In the genomic region with DNA sequence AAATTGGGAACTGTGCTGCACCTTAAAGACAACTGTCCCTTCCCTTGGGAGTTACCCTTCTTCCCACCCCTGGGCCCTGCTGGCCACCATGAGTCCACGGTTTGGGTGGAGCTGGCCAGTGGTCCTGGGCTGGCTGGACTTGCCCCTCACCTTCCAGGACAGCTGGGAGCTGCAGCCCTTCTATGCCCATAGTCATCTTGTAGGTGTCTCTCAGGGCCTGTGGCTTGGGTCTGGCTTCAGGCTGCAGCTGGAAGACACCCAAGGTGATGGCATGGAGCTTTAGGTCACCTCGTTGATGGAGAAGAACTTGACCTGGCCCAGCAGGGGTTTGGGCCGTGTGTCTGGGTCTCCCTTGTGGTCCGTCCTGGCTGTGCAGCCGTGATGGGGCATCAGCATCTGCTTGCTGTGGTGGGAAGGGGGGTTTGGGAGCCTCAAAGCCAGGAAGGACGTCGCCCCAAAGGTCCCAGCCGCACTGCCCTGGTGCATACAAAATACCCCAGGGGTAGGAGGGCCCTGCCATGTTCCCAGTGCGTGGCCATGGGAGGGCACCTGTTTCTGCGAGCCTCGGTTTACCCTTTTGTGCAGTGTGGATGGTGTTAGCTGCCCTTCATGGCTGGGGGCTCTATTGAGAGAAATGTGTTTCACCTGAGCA, we compare ENCODE assay signal across 16 cellular contexts. TPM values are rescaled to one million over a fixed set of nuclear protein-coding genes. Genes with fewer than 3 reads are reported as not detected.
DNase-seq lines count a peak whose midpoint lies in the region; ATAC-seq, FAIRE-seq and TF ChIP-seq lines count a peak whose summit lies in the region.
"Had no signal": no experiment of that assay in that cellular context is flagged by ENCODE, and none has a peak within 500 bp of the region (broad histone marks: within the 10 kb centered on the region; RNA-seq: fewer than 3 reads in every experiment).

No MANE protein-coding gene starts in this region.

- no TSS peak for BruUV-seq in Calu3 (replicated peaks; lab: Mats Ljungman, UMichigan)

- no peaks in the 10 kb centered on the region for H3K27me3 ChIP-seq in body of pancreas
- H3K27me3 ChIP-seq in pancreas: no peaks in the 10 kb centered on the region
- no peaks in the 10 kb centered on the region for H3K27me3 ChIP-seq in breast epithelium

- CTCF ChIA-PET in Calu3 (lab: Charles Lee): interaction anchor here (0.5 to 1.2 kb wide), 2 partner anchors 110 to 111 kb away, joined by 6 to 11 read pairs; no protein-coding TSS in a partner anchor
- CTCF ChIA-PET in activated CD8-positive, alpha-beta T cell treated with anti-CD3 and anti-CD28 coated beads, Interleukin-2, amount 10 ng/mL, durations not matched to agents 7 days and 5 days (lab: Charles Lee): interaction anchor here (0.7 kb wide), 1 partner anchor 85 kb away, joined by 3 read pairs; no protein-coding TSS in a partner anchor

- no peaks in the 10 kb centered on the region for H3K9me3 Mint-ChIP-seq in Calu3 (ENCODE audit: low read depth, unreplicated experiment)
- no peaks in the 10 kb centered on the region for H3K9me3 Mint-ChIP-seq in activated CD8-positive, alpha-beta T cell treated with anti-CD3 and anti-CD28 coated beads, Interleukin-2, amount 10 ng/mL, durations not matched to agents 7 days and 5 days (ENCODE audit: insufficient read depth)

- no peaks in the 10 kb centered on the region for H3K9me3 ChIP-seq in body of pancreas
- H3K9me3 ChIP-seq in pancreas: no peaks in the 10 kb centered on the region
- no peaks in the 10 kb centered on the region for H3K9me3 ChIP-seq in breast epithelium

- H3K4me1 Mint-ChIP-seq in Calu3 (ENCODE audit: low read depth, unreplicated experiment): peaks cover 58% of the 10 kb centered on the region
- no peaks in the 10 kb centered on the region for H3K4me1 Mint-ChIP-seq in activated CD8-positive, alpha-beta T cell treated with anti-CD3 and anti-CD28 coated beads, Interleukin-2, amount 10 ng/mL, durations not matched to agents 7 days and 5 days (ENCODE audit: low read depth)
- H3K4me1 Mint-ChIP-seq: CD4-positive, CD25-positive, alpha-beta regulatory T cell had no signal

- no peak overlapping the region for H3K27ac Mint-ChIP-seq in Calu3 (ENCODE audit: unreplicated experiment)
- H3K27ac Mint-ChIP-seq in activated CD8-positive, alpha-beta T cell treated with anti-CD3 and anti-CD28 coated beads, Interleukin-2, amount 10 ng/mL, durations not matched to agents 7 days and 5 days: no peak overlapping the region
- H3K27ac Mint-ChIP-seq: CD4-positive, CD25-positive, alpha-beta regulatory T cell had no signal

- H3K36me3 Mint-ChIP-seq in Calu3 (ENCODE audit: insufficient read depth, unreplicated experiment): peaks cover 4% of the 10 kb centered on the region
- no peaks in the 10 kb centered on the region for H3K36me3 Mint-ChIP-seq in activated CD8-positive, alpha-beta T cell treated with anti-CD3 and anti-CD28 coated beads, Interleukin-2, amount 10 ng/mL, durations not matched to agents 7 days and 5 days (ENCODE audit: low read depth)
- H3K36me3 Mint-ChIP-seq: CD4-positive, CD25-positive, alpha-beta regulatory T cell had no signal

- POLR2A ChIA-PET in activated CD8-positive, alpha-beta T cell treated with anti-CD3 and anti-CD28 coated beads, Interleukin-2, amount 10 ng/mL, durations not matched to agents 7 days and 5 days (lab: Charles Lee): no interaction called here

- TF ChIP-seq POLR2A in body of pancreas (IDR thresholded peaks at IDR 0.05) (no peak), breast epithelium (IDR thresholded peaks at IDR 0.05) (no peak)

- intact Hi-C loops in Calu3 (cut with micrococcal nuclease; ENCODE audit: unreplicated experiment) (no loop called here), body of pancreas (cut with DNase I) (no loop called here), left ventricle myocardium superior (cut with micrococcal nuclease) (no loop called here), pancreas (cut with DNase I) (no loop called here), breast epithelium (cut with DNase I; ENCODE audit: low total_unique reads) (no loop called here)

- H3K27me3 Mint-ChIP-seq in Calu3 (ENCODE audit: unreplicated experiment): no peaks in the 10 kb centered on the region
- peaks cover 10% of the 10 kb centered on the region for H3K27me3 Mint-ChIP-seq in activated CD8-positive, alpha-beta T cell treated with anti-CD3 and anti-CD28 coated beads, Interleukin-2, amount 10 ng/mL, durations not matched to agents 7 days and 5 days (ENCODE audit: low read depth)

- ATAC-seq in body of pancreas (no peak), left ventricle myocardium superior (no peak), pancreas (no peak)
- no peak for ATAC-seq in activated CD8-positive, alpha-beta T cell treated with anti-CD3 and anti-CD28 coated beads, Interleukin-2, amount 10 ng/mL, durations not matched to agents 7 days and 5 days
- ATAC-seq: K562, Panc1 had no signal

- FAIRE-seq in pancreas (lab: Jason Lieb, UNC) (no peak), urothelium cell line (lab: Jason Lieb, UNC) (no peak)
- FAIRE-seq: G401.6, K562 had no signal

- DNase-seq in Calu3: no peak
- no peak for DNase-seq in body of pancreas
- DNase-seq in left ventricle myocardium superior: peak; percentile 26
- peak in 2 of 6 donors; percentile 55 to 73 for DNase-seq in pancreas
- no peak for DNase-seq in NCI-H345 treated with DMSO at 0.1 percent for 48 hours (lab: John Stamatoyannopoulos, UW; ENCODE audit: unreplicated experiment)
- no peak for DNase-seq in breast epithelium (ENCODE audit: low spot score in 2 of 2)
- no peak for DNase-seq in activated CD8-positive, alpha-beta T cell treated with anti-CD3 and anti-CD28 coated beads, Interleukin-2, amount 10 ng/mL, durations not matched to agents 7 days and 5 days
- DNase-seq in urothelium cell line (ENCODE audit: low spot score): no peak
- DNase-seq: CD4-positive, CD25-positive, alpha-beta regulatory T cell; GM23248; NCI-H1694; NCI-H446 had no signal

- H3K27ac ChIP-seq in body of pancreas: peak overlapping the region; percentile 28 to 90 (median 60)
- H3K27ac ChIP-seq in pancreas: peak overlapping the region in 3 of 4 donors; percentile 53 to 77 (median 65)
- H3K27ac ChIP-seq in breast epithelium: peak overlapping the region in 1 of 2 donors; percentile 2
- H3K27ac ChIP-seq: GM23248, HL-60 had no signal

- WGBS in body of pancreas, 2 donors: 46 to 59% methylated on average over 10 to 11 of the region's 11 CpGs
- 43 to 44% methylated on average over 11 of the region's 11 CpGs for WGBS in pancreas, 2 donors

- H3K36me3 ChIP-seq in body of pancreas (replicated peaks in 1 of 2; ENCODE audit: insufficient read depth in 1 of 2, low read depth in 2 of 2) (no peaks in the 10 kb centered on the region), pancreas (no peaks in the 10 kb centered on the region), breast epithelium (no peaks in the 10 kb centered on the region)

- H3K4me1 ChIP-seq in body of pancreas (peaks cover 91% of the 10 kb centered on the region), pancreas (peaks cover 51 to 62% (median 53%) of the 10 kb centered on the region in 3 donors), breast epithelium (no peaks in the 10 kb centered on the region)

- no peak for TF ChIP-seq CTCF in Calu3 (IDR thresholded peaks at IDR 0.05; ENCODE audit: unreplicated experiment)
- TF ChIP-seq CTCF in body of pancreas (IDR thresholded peaks at IDR 0.05): no peak
- no peak for TF ChIP-seq CTCF in pancreas (IDR thresholded peaks at IDR 0.05)
- no peak for TF ChIP-seq CTCF in breast epithelium (IDR thresholded peaks at IDR 0.05)

- H3K4me3 ChIP-seq in body of pancreas: no peak overlapping the region
- H3K4me3 ChIP-seq in pancreas: no peak overlapping the region
- H3K4me3 ChIP-seq in breast epithelium: no peak overlapping the region
- H3K4me3 ChIP-seq: GM23248, K562 had no signal

- peak overlapping the region; percentile 19 for H3K4me3 Mint-ChIP-seq in Calu3 (ENCODE audit: low read depth, unreplicated experiment)
- no peak overlapping the region for H3K4me3 Mint-ChIP-seq in activated CD8-positive, alpha-beta T cell treated with anti-CD3 and anti-CD28 coated beads, Interleukin-2, amount 10 ng/mL, durations not matched to agents 7 days and 5 days
- H3K4me3 Mint-ChIP-seq: CD4-positive, CD25-positive, alpha-beta regulatory T cell had no signal

RNA-seq across cellular contexts. Expression of a gene that starts 8.9 kb away (rescaled TPM):
- total RNA-seq in Calu3 (2022): 81.2 and 85.7 TPM in 2 replicates
- total RNA-seq in body of pancreas: 100 to 1,000 TPM in 1 of 2 donors, 10 to 100 TPM in 1; 85.4 to 173 TPM
- 250 TPM for total RNA-seq in left ventricle myocardium superior
- 100 to 1,000 TPM in 1 of 6 donors, 10 to 100 TPM in 5; 53.5 to 114 (median 89.4) TPM for total RNA-seq in pancreas
- polyA plus RNA-seq in pancreas: 100 to 1,000 TPM in 1 of 2 donors, 10 to 100 TPM in 1; 77.4 to 121 TPM
- total RNA-seq in breast epithelium: 10 to 100 TPM in 1 of 3 donors, 1 to 10 TPM in 1, not detected in 1; 9.1 to 28.5 TPM
- not detected for total RNA-seq in activated CD8-positive, alpha-beta T cell treated with anti-CD3 and anti-CD28 coated beads, Interleukin-2, amount 10 ng/mL, durations not matched to agents 7 days and 5 days
- total RNA-seq: GM23248 had no signal
- polyA plus RNA-seq: CD4-positive, CD25-positive, alpha-beta regulatory T cell; GM23248 had no signal

RNA-seq across cellular contexts. Expression of a gene that starts 58.8 kb away (rescaled TPM):
- 12.6 and 15.2 TPM in 2 replicates for total RNA-seq in Calu3 (2022)
- 10 to 100 TPM; 32.6 to 32.9 TPM for total RNA-seq in body of pancreas
- 46.8 TPM for total RNA-seq in left ventricle myocardium superior
- 10 to 100 TPM; 15.6 to 33.2 (median 19.3) TPM for total RNA-seq in pancreas
- polyA plus RNA-seq in pancreas: 10 to 100 TPM; 26.2 to 28.1 TPM
- 100 to 1,000 TPM in 2 of 3 donors, 10 to 100 TPM in 1; 89.8 to 109 (median 109) TPM for total RNA-seq in breast epithelium
- total RNA-seq in activated CD8-positive, alpha-beta T cell treated with anti-CD3 and anti-CD28 coated beads, Interleukin-2, amount 10 ng/mL, durations not matched to agents 7 days and 5 days: 10 to 100 TPM; 20.8 to 21.1 TPM
